ENCODE assay signal across 3 cellular contexts in the genomic region with DNA sequence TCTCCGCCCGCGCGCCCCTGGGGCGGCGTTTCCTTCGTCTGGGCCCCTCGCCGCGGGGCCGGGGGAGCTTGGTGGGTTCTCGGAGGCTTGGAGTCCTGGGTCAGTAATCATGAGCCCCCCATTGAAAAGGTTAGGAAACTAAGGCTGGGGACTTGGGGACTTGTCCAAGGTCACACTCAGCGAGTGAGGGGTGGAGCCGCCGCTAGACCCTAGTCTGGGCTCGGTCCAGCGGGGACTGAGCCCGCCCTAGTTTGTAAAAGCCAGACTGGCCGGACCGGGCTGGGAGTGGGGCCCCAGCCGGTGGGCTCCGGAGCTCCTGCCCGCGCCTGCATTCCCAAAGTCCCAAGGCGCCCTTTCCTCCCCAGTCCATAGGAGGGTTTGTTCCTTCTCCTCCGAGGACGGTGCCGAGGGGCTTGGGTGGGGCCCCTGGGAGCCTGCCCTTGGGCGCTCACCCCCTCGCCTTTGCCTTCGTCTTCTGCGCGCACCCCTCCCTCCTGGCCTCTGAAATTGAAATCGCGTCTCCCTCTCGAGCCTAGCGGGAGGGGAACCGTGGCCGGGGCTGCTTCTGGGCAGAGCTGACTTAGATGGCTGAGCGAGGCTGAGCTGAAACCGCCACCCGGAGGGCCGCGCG.
A peak's percentile ranks its signal among the peaks of the same experiment; 100 is the strongest.
TF ChIP-seq lines count a peak whose summit lies in the region.

No MANE protein-coding gene starts in this region.

TF ChIP-seq in SK-N-SH, 30 proteins besides CTCF, POLR2A, EP300 and RAD21:
- TF ChIP-seq TCF12 (IDR thresholded peaks at IDR 0.05) (no peak), EZH2phosphoT487 (IDR thresholded peaks at IDR 0.05; ENCODE audit: borderline replicate concordance, low read depth) (no peak), TAF1 (IDR thresholded peaks at IDR 0.05; ENCODE audit: borderline replicate concordance, low read depth, low read length) (no peak)

TF ChIP-seq in SK-N-SH treated with all-trans-retinoic acid at 6 μM for 48 hours, 23 proteins besides CTCF, POLR2A, EP300 and RAD21:
- no peak for TF ChIP-seq TCF4 (CRISPR knock-in tag; IDR thresholded peaks at IDR 0.05; ENCODE audit: borderline replicate concordance)
- TF ChIP-seq, protein P1, sequence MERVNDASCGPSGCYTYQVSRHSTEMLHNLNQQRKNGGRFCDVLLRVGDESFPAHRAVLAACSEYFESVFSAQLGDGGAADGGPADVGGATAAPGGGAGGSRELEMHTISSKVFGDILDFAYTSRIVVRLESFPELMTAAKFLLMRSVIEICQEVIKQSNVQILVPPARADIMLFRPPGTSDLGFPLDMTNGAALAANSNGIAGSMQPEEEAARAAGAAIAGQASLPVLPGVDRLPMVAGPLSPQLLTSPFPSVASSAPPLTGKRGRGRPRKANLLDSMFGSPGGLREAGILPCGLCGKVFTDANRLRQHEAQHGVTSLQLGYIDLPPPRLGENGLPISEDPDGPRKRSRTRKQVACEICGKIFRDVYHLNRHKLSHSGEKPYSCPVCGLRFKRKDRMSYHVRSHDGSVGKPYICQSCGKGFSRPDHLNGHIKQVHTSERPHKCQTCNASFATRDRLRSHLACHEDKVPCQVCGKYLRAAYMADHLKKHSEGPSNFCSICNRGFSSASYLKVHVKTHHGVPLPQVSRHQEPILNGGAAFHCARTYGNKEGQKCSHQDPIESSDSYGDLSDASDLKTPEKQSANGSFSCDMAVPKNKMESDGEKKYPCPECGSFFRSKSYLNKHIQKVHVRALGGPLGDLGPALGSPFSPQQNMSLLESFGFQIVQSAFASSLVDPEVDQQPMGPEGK (CRISPR knock-in tag; IDR thresholded peaks at IDR 0.05; ENCODE audit: borderline replicate concordance): no peak
- no peak for TF ChIP-seq CREB5 (CRISPR knock-in tag; IDR thresholded peaks at IDR 0.05; ENCODE audit: low read depth)
- no peak for TF ChIP-seq ZFP30 (CRISPR knock-in tag; IDR thresholded peaks at IDR 0.05)
- TF ChIP-seq OSR1 (CRISPR knock-in tag; IDR thresholded peaks at IDR 0.05): no peak
- TF ChIP-seq GLIS3 (CRISPR knock-in tag; IDR thresholded peaks at IDR 0.05): no peak
- no peak for TF ChIP-seq BACH2 (CRISPR knock-in tag; IDR thresholded peaks at IDR 0.05; ENCODE audit: borderline replicate concordance)
- TF ChIP-seq CSRNP3 (CRISPR knock-in tag; IDR thresholded peaks at IDR 0.05): no peak
- no peak for TF ChIP-seq PPARA (CRISPR knock-in tag; IDR thresholded peaks at IDR 0.05; ENCODE audit: borderline replicate concordance)
- TF ChIP-seq ESRRG (CRISPR knock-in tag; IDR thresholded peaks at IDR 0.05): no peak

TF ChIP-seq in endothelial cell of umbilical vein, 7 proteins besides CTCF, POLR2A, EP300 and RAD21:
- TF ChIP-seq, protein P2, sequence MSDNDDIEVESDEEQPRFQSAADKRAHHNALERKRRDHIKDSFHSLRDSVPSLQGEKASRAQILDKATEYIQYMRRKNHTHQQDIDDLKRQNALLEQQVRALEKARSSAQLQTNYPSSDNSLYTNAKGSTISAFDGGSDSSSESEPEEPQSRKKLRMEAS (IDR thresholded peaks at IDR 0.05; ENCODE audit: insufficient read depth, insufficient read length): no peak
- peak; percentile 58 for TF ChIP-seq EZH2 (IDR thresholded peaks at IDR 0.05; ENCODE audit: borderline replicate concordance, low read depth, low read length, severe bottlenecking)
- no peak for TF ChIP-seq FOS (IDR thresholded peaks at IDR 0.05; ENCODE audit: borderline replicate concordance, insufficient read depth, low read length)
